11 cellular contexts compared by ENCODE assay signal in genomic region chr4:68906238-68907137, GRCh38. TPM values are rescaled to one million over a fixed set of nuclear protein-coding genes. Genes with fewer than 3 reads are reported as not detected.
A peak's percentile ranks its signal among the peaks of the same experiment; 100 is the strongest.
DNase-seq lines count a peak whose midpoint lies in the region; ATAC-seq, FAIRE-seq and TF ChIP-seq lines count a peak whose summit lies in the region.
"Had no signal": no experiment of that assay in that cellular context is flagged by ENCODE, and none has a peak within 500 bp of the region (broad histone marks: within the 10 kb centered on the region; RNA-seq: fewer than 3 reads in every experiment).

No MANE protein-coding gene starts in this region.

- peak overlapping the region; percentile 36 for H2AFZ ChIP-seq in IMR-90 (replicated peaks; ENCODE audit: low read length, poor library complexity)

- H4K91ac ChIP-seq in IMR-90 (ENCODE audit: insufficient read depth, low read depth, low read length), result no peak overlapping the region

- no peak overlapping the region for H3K56ac ChIP-seq in IMR-90 (ENCODE audit: extremely low read depth, insufficient read depth, low read length)

- no peaks in the 10 kb centered on the region for H3K9me3 ChIP-seq in IMR-90 (ENCODE audit: control insufficient read depth, insufficient read depth, low read length)
- H3K9me3 ChIP-seq in left lung, result no peaks in the 10 kb centered on the region
- no peaks in the 10 kb centered on the region for H3K9me3 ChIP-seq in testis

- no peaks in the 10 kb centered on the region for H3K36me3 ChIP-seq in IMR-90 (ENCODE audit: control insufficient read depth, insufficient read depth, low read length)
- H3K36me3 ChIP-seq in left lung, result no peaks in the 10 kb centered on the region
- no peaks in the 10 kb centered on the region for H3K36me3 ChIP-seq in testis (ENCODE audit: low read depth, missing control alignments)

- WGBS in IMR-90 (ENCODE audit: extremely low coverage in 2 of 2, insufficient read length in 1 of 2), 2 experiments, result 20% methylated on average over 5 of the region's 24 CpGs; no CpG with 5 or more reads in 1 of the 2 experiments
- WGBS in testis, 2 donors, result 32 to 40% methylated on average over 16 to 24 of the region's 24 CpGs

- no peaks in the 10 kb centered on the region for H3K79me1 ChIP-seq in IMR-90 (ENCODE audit: low read depth in 1 of 2, low read length in 2 of 2)

- in situ Hi-C loops in IMR-90 (cut with MboI; ENCODE audit: low sequenced_read_pairs), result no loop called here

- BruUV-seq in IMR-90 (replicated peaks; lab: Mats Ljungman, UMichigan), result no TSS peak

- no peaks in the 10 kb centered on the region for H3K9me1 ChIP-seq in IMR-90 (ENCODE audit: insufficient read depth, low read length)

- no peak overlapping the region for H2AK9ac ChIP-seq in IMR-90 (replicated peaks; ENCODE audit: low read depth, low read length, poor library complexity)

- H3K27me3 ChIP-seq in IMR-90 (ENCODE audit: control insufficient read depth, insufficient read depth, low read length) (no peaks in the 10 kb centered on the region), dorsolateral prefrontal cortex (peaks cover 0 to 2% (median 0%) of the 10 kb centered on the region in 45 donors), left lung (no peaks in the 10 kb centered on the region), testis (no peaks in the 10 kb centered on the region)

- no peak overlapping the region for H4K5ac ChIP-seq in IMR-90 (ENCODE audit: low read depth, low read length)

- no peaks in the 10 kb centered on the region for H4K20me1 ChIP-seq in IMR-90 (ENCODE audit: insufficient read depth, low read length)

- CTCF ChIA-PET in IMR-90 (lab: Yijun Ruan, JAX), result no interaction called here

- POLR2A ChIA-PET in IMR-90 (lab: Charles Lee; ENCODE audit: unreplicated experiment), result no interaction called here

- peak overlapping the region; percentile 39 for H3K4me2 ChIP-seq in IMR-90 (ENCODE audit: low read depth, low read length)

- H2BK120ac ChIP-seq in IMR-90 (ENCODE audit: low read depth, low read length), result no peak overlapping the region

- no peaks in the 10 kb centered on the region for H3K4me1 ChIP-seq in IMR-90 (ENCODE audit: control insufficient read depth, insufficient read depth, low read length)
- peaks cover 0 to 4% of the 10 kb centered on the region in 2 donors for H3K4me1 ChIP-seq in left lung
- H3K4me1 ChIP-seq in testis, result no peaks in the 10 kb centered on the region

- H2BK15ac ChIP-seq in IMR-90 (ENCODE audit: low read depth, low read length), result no peak overlapping the region

- intact Hi-C loops in IMR-90 (cut with micrococcal nuclease) (no loop called here), dorsolateral prefrontal cortex (cut with DNase I) (no loop called here), left lung (cut with DNase I) (no loop called here), testis (cut with DNase I; ENCODE audit: low total_unique reads) (no loop called here)

- no peak overlapping the region for H2BK20ac ChIP-seq in IMR-90 (ENCODE audit: low read depth, low read length)

- TF ChIP-seq CTCF in IMR-90 (conservative IDR thresholded peaks at IDR 0.05; ENCODE audit: low read depth, low read length), result no peak
- no peak for TF ChIP-seq CTCF in dorsolateral prefrontal cortex (IDR thresholded peaks at IDR 0.05 in 54 of 56, conservative IDR thresholded peaks at IDR 0.05 in 2 of 56; ENCODE audit: low read depth in 1 of 56, partially characterized antibody in 56 of 56)
- TF ChIP-seq CTCF in left lung (IDR thresholded peaks at IDR 0.05), result no peak
- TF ChIP-seq CTCF in testis (IDR thresholded peaks at IDR 0.05), result no peak

- H2BK5ac ChIP-seq in IMR-90 (ENCODE audit: low read depth, low read length, poor library complexity, severe bottlenecking), result no peak overlapping the region

- TF ChIP-seq POLR2A in IMR-90 (IDR thresholded peaks at IDR 0.05; ENCODE audit: low read depth, low read length), result no peak
- no peak for TF ChIP-seq POLR2A in testis (IDR thresholded peaks at IDR 0.05)
- no peak for TF ChIP-seq POLR2A in H54 (IDR thresholded peaks at IDR 0.05; ENCODE audit: low read depth, low read length)

- no peak overlapping the region for H3K9ac ChIP-seq in IMR-90 (ENCODE audit: low read depth, low read length)

- H3K18ac ChIP-seq in IMR-90 (ENCODE audit: low read depth, low read length), result no peak overlapping the region

- TF ChIP-seq RAD21 in IMR-90 (IDR thresholded peaks at IDR 0.05; ENCODE audit: low read length), result no peak

- dilution Hi-C loops in IMR-90 (cut with HindIII; ENCODE audit: low sequenced_read_pairs, unreplicated experiment), result no loop called here

- H3K14ac ChIP-seq in IMR-90 (replicated peaks; ENCODE audit: low read depth, low read length), result no peak overlapping the region

- no peak overlapping the region for H2AK5ac ChIP-seq in IMR-90 (ENCODE audit: low read depth, low read length)

- H3K23ac ChIP-seq in IMR-90 (ENCODE audit: low read depth, low read length), result no peak overlapping the region

- peak; percentile 27; the same call in 1 of the 2 replicates for ATAC-seq in IMR-90 (ENCODE audit: low read depth)
- ATAC-seq in left lung, result peak; percentile 35
- ATAC-seq in HG02588 (IDR thresholded peaks at IDR 0.05; ENCODE audit: unreplicated experiment), result no peak

- 0 out of 2 replicates have a peak overlapping the region, but pooled peaks have one; percentile 16 for H3K4me3 ChIP-seq in IMR-90 (ENCODE audit: insufficient read depth, low read depth, low read length)
- peak overlapping the region in 38 of 59 donors; percentile 2 to 54 (median 31) for H3K4me3 ChIP-seq in dorsolateral prefrontal cortex
- peak overlapping the region in 1 of 2 donors; percentile 13 for H3K4me3 ChIP-seq in left lung
- H3K4me3 ChIP-seq in testis, result peak overlapping the region in 1 of 2 donors; percentile 24

- no peak for DNase-seq in IMR-90
- no peak for DNase-seq in dorsolateral prefrontal cortex
- peak in 1 of 2 donors; percentile 53 for DNase-seq in left lung
- DNase-seq in testis, result peak; percentile 23
- no peak for DNase-seq in putamen (ENCODE audit: low spot score)
- DNase-seq in H54 (ENCODE audit: insufficient read length, low spot score), result no peak
- DNase-seq in NCI-H226, result no peak
- DNase-seq: cerebellar nuclear complex, NCI-H1694 had no signal

- H4K8ac ChIP-seq in IMR-90 (ENCODE audit: low read depth in 2 of 2, low read length in 2 of 2), result no peak overlapping the region

- no peak for FAIRE-seq in H54 (lab: Jason Lieb, UNC)

- H3K27ac ChIP-seq in IMR-90 (ENCODE audit: insufficient read depth, low read length), result no peak overlapping the region
- no peak overlapping the region for H3K27ac ChIP-seq in dorsolateral prefrontal cortex
- peak overlapping the region in 1 of 2 donors; percentile 43 for H3K27ac ChIP-seq in left lung
- H3K27ac ChIP-seq in testis, result no peak overlapping the region

- H3K4ac ChIP-seq in IMR-90 (ENCODE audit: low read depth, low read length), result no peak overlapping the region

TF ChIP-seq in IMR-90, 13 proteins besides CTCF, POLR2A, EP300 and RAD21:
- TF ChIP-seq RFX5 (IDR thresholded peaks at IDR 0.05; ENCODE audit: low read depth, low read length), result no peak
- TF ChIP-seq MAZ (IDR thresholded peaks at IDR 0.05; ENCODE audit: borderline replicate concordance, low read depth, low read length), result no peak
- no peak for TF ChIP-seq CEBPB (IDR thresholded peaks at IDR 0.05; ENCODE audit: low read depth, low read length)
- no peak for TF ChIP-seq SMC3 (IDR thresholded peaks at IDR 0.05; ENCODE audit: low read depth, low read length)
- no peak for TF ChIP-seq NFE2L2 (IDR thresholded peaks at IDR 0.05; ENCODE audit: low read depth, low read length)
- no peak for TF ChIP-seq ELK1 (IDR thresholded peaks at IDR 0.05; ENCODE audit: borderline replicate concordance, low read depth, low read length)
- no peak for TF ChIP-seq FOS (IDR thresholded peaks at IDR 0.05; ENCODE audit: low read depth, low read length)
- TF ChIP-seq RCOR1 (IDR thresholded peaks at IDR 0.05; ENCODE audit: insufficient replicate concordance, low read length), result no peak
- TF ChIP-seq MXI1 (IDR thresholded peaks at IDR 0.05; ENCODE audit: borderline replicate concordance, low read depth, low read length), result no peak

RNA-seq across cellular contexts. Expression of gene UGT2A3, which starts 45.1 kb away (rescaled TPM):
- total RNA-seq in IMR-90 (2012; rRNA removed) (not detected in 2 replicates), dorsolateral prefrontal cortex (not detected), left lung (not detected), testis (not detected)
- polyA plus RNA-seq in IMR-90 (2012; rRNA removed) (not detected in 2 replicates), testis (ENCODE audit: insufficient read depth, low read depth, low replicate concordance) (1.7 TPM)
- not detected in 2 replicates for polyA plus RNA-seq in IMR-90 (2012; cell fraction: cytosol; rRNA removed)
- not detected in 2 replicates for polyA plus RNA-seq in IMR-90 (2012; cell fraction: nucleus; rRNA removed; ENCODE audit: low replicate concordance)
- total RNA-seq: SK-MEL-5 had no signal
